Comparison of ENCODE assay signal across 11 cellular contexts in genomic region chr11:19656140-19656541, GRCh38.
"Had no signal": no experiment of that assay in that cellular context is flagged by ENCODE, and none has a peak within 500 bp of the region (broad histone marks: within the 10 kb centered on the region; RNA-seq: fewer than 3 reads in every experiment).

No MANE protein-coding gene starts in this region.

- H3K27ac Mint-ChIP-seq: activated CD4-positive, alpha-beta T cell treated with anti-CD3 and anti-CD28 coated beads, Interleukin-2, amount 10 ng/mL, durations not matched to agents 7 days and 5 days; activated naive CD4-positive, alpha-beta T cell treated with anti-CD3 and anti-CD28 coated beads for 36 hours; memory B cell; natural killer cell treated with Interleukin-12 subunit alpha and Interleukin-12 subunit beta and Interleukin-15 and Interleukin-18, amount 100 ng/mL, for 72 hours; stimulated activated naive CD8-positive, alpha-beta T cell treated with anti-CD3 and anti-CD28 coated beads, Interleukin-15, Interleukin-2, amounts not matched to agents 100 ng/mL and 50 ng/mL, for 24 hours had no signal

- H3K27me3 ChIP-seq: right lobe of liver, upper lobe of left lung had no signal

- H3K4me3 ChIP-seq: left ventricle myocardium inferior, psoas muscle, right lobe of liver, smooth muscle cell, upper lobe of left lung had no signal

- H3K4me2 ChIP-seq: smooth muscle cell had no signal

- H3K27me3 Mint-ChIP-seq: activated CD4-positive, alpha-beta T cell treated with anti-CD3 and anti-CD28 coated beads, Interleukin-2, amount 10 ng/mL, durations not matched to agents 7 days and 5 days; memory B cell; stimulated activated naive CD8-positive, alpha-beta T cell treated with anti-CD3 and anti-CD28 coated beads, Interleukin-15, Interleukin-2, amounts not matched to agents 100 ng/mL and 50 ng/mL, for 24 hours had no signal

- H3K36me3 ChIP-seq: left ventricle myocardium inferior, right lobe of liver, upper lobe of left lung had no signal

- H3K36me3 Mint-ChIP-seq: memory B cell; natural killer cell treated with Interleukin-12 subunit alpha and Interleukin-12 subunit beta and Interleukin-15 and Interleukin-18, amount 100 ng/mL, for 72 hours had no signal

- H3K27ac ChIP-seq: left ventricle myocardium inferior, psoas muscle, right lobe of liver, upper lobe of left lung had no signal

- H3K4me1 Mint-ChIP-seq: memory B cell had no signal

- H3K9me3 Mint-ChIP-seq: activated CD4-positive, alpha-beta T cell treated with anti-CD3 and anti-CD28 coated beads, Interleukin-2, amount 10 ng/mL, durations not matched to agents 7 days and 5 days; activated naive CD4-positive, alpha-beta T cell treated with anti-CD3 and anti-CD28 coated beads for 36 hours; natural killer cell treated with Interleukin-12 subunit alpha and Interleukin-12 subunit beta and Interleukin-15 and Interleukin-18, amount 100 ng/mL, for 72 hours; stimulated activated naive CD8-positive, alpha-beta T cell treated with anti-CD3 and anti-CD28 coated beads, Interleukin-15, Interleukin-2, amounts not matched to agents 100 ng/mL and 50 ng/mL, for 24 hours had no signal

- H3K4me1 ChIP-seq: psoas muscle, right lobe of liver had no signal

- ATAC-seq: natural killer cell treated with Interleukin-12 subunit alpha and Interleukin-12 subunit beta and Interleukin-15 and Interleukin-18, amount 100 ng/mL, for 72 hours; psoas muscle; right lobe of liver had no signal

- H3K9me3 ChIP-seq: left ventricle myocardium inferior, psoas muscle, right lobe of liver, upper lobe of left lung had no signal

- H3K4me3 Mint-ChIP-seq: activated CD4-positive, alpha-beta T cell treated with anti-CD3 and anti-CD28 coated beads, Interleukin-2, amount 10 ng/mL, durations not matched to agents 7 days and 5 days; activated naive CD4-positive, alpha-beta T cell treated with anti-CD3 and anti-CD28 coated beads for 36 hours; memory B cell; natural killer cell treated with Interleukin-12 subunit alpha and Interleukin-12 subunit beta and Interleukin-15 and Interleukin-18, amount 100 ng/mL, for 72 hours; stimulated activated naive CD8-positive, alpha-beta T cell treated with anti-CD3 and anti-CD28 coated beads, Interleukin-15, Interleukin-2, amounts not matched to agents 100 ng/mL and 50 ng/mL, for 24 hours had no signal

- DNase-seq: activated CD4-positive, alpha-beta T cell treated with anti-CD3 and anti-CD28 coated beads, Interleukin-2, amount 10 ng/mL, durations not matched to agents 7 days and 5 days; activated naive CD4-positive, alpha-beta T cell treated with anti-CD3 and anti-CD28 coated beads for 36 hours; left ventricle myocardium inferior; psoas muscle; right lobe of liver; stimulated activated CD4-positive, alpha-beta T cell treated with anti-CD3 and anti-CD28 coated beads, Interleukin-4, amount 100 ng/mL, for 4 hours; upper lobe of left lung had no signal
